9 cellular contexts compared by ENCODE assay signal in genomic region chr3:184316792-184317191, GRCh38. TPM values are rescaled to one million over a fixed set of nuclear protein-coding genes. Genes with fewer than 3 reads are reported as not detected.
DNase-seq lines count a peak whose midpoint lies in the region; ATAC-seq and TF ChIP-seq lines count a peak whose summit lies in the region.
"Had no signal": no experiment of that assay in that cellular context is flagged by ENCODE, and none has a peak within 500 bp of the region (broad histone marks: within the 10 kb centered on the region; RNA-seq: fewer than 3 reads in every experiment).

No MANE protein-coding gene starts in this region.

- TF ChIP-seq CTCF in activated CD8-positive, alpha-beta T cell treated with anti-CD3 and anti-CD28 coated beads for 36 hours (IDR thresholded peaks at IDR 0.05): no peak
- no peak for TF ChIP-seq CTCF in glutamatergic neuron (IDR thresholded peaks at IDR 0.05; ENCODE audit: partially characterized antibody, unreplicated experiment)

- CTCF ChIA-PET in activated CD8-positive, alpha-beta T cell treated with anti-CD3 and anti-CD28 coated beads for 36 hours (lab: Charles Lee): interaction anchor here (1.3 kb wide), 1 partner anchor 67 kb away, joined by 4 read pairs; no protein-coding TSS in a partner anchor

- H3K4me1 Mint-ChIP-seq in T-helper 1 cell treated with Interleukin-12 subunit alpha and Interleukin-12 subunit beta and Interleukin-4 antibody, amounts not matched to agents 30 μg/mL and 1 μg/mL, for 36 hours (ENCODE audit: low read depth): peaks cover 26% of the 10 kb centered on the region
- H3K4me1 Mint-ChIP-seq in activated CD8-positive, alpha-beta T cell treated with anti-CD3 and anti-CD28 coated beads for 36 hours (ENCODE audit: low read depth): peaks cover 36% of the 10 kb centered on the region
- H3K4me1 Mint-ChIP-seq in glutamatergic neuron (ENCODE audit: low read depth, unreplicated experiment): peaks cover 10% of the 10 kb centered on the region
- peaks cover 31 to 38% of the 10 kb centered on the region in 2 donors for H3K4me1 Mint-ChIP-seq in stimulated activated naive B cell treated with anti-CD40 and anti-IgM and Interleukin-4, amounts not matched to agents 10 μg/mL and 1 μg/mL and 100 μg/mL, for 72 hours

- DNase-seq in T-helper 1 cell (no peak), glutamatergic neuron (no peak), NCI-H748 (lab: John Stamatoyannopoulos, UW; ENCODE audit: unreplicated experiment) (no peak)
- DNase-seq in activated CD8-positive, alpha-beta T cell treated with anti-CD3 and anti-CD28 coated beads for 36 hours: no peak
- DNase-seq in stimulated activated naive B cell treated with anti-CD40 and anti-IgM and Interleukin-4, amounts not matched to agents 10 μg/mL and 1 μg/mL and 100 μg/mL, for 72 hours: no peak
- DNase-seq: OCI-M1 had no signal

- ATAC-seq in activated CD8-positive, alpha-beta T cell treated with anti-CD3 and anti-CD28 coated beads for 36 hours: no peak
- ATAC-seq in stimulated activated naive B cell treated with anti-CD40 and anti-IgM and Interleukin-4, amounts not matched to agents 10 μg/mL and 1 μg/mL and 100 μg/mL, for 72 hours (replicated peaks): no peak
- no peak for ATAC-seq in HG03025 (IDR thresholded peaks at IDR 0.05; ENCODE audit: low FRiP score, unreplicated experiment)
- ATAC-seq in HG03342 (IDR thresholded peaks at IDR 0.05; ENCODE audit: unreplicated experiment): no peak

- POLR2A ChIA-PET in activated CD8-positive, alpha-beta T cell treated with anti-CD3 and anti-CD28 coated beads for 36 hours (lab: Charles Lee): interaction anchor here (1.4 to 5.6 kb wide), 10 partner anchors 9 to 45 kb away, joined by 3 to 58 read pairs (median 11); partner anchors contain the start of genes CLCN2, FAM131A and POLR2H

- H3K27ac Mint-ChIP-seq in T-helper 1 cell treated with Interleukin-12 subunit alpha and Interleukin-12 subunit beta and Interleukin-4 antibody, amounts not matched to agents 30 μg/mL and 1 μg/mL, for 36 hours: peak overlapping the region; percentile 83
- H3K27ac Mint-ChIP-seq in activated CD8-positive, alpha-beta T cell treated with anti-CD3 and anti-CD28 coated beads for 36 hours: peak overlapping the region; percentile 92
- peak overlapping the region; percentile 89 for H3K27ac Mint-ChIP-seq in glutamatergic neuron (ENCODE audit: unreplicated experiment)
- peak overlapping the region; percentile 91 for H3K27ac Mint-ChIP-seq in stimulated activated naive B cell treated with anti-CD40 and anti-IgM and Interleukin-4, amounts not matched to agents 10 μg/mL and 1 μg/mL and 100 μg/mL, for 72 hours

- peaks cover 31% of the 10 kb centered on the region for H3K36me3 Mint-ChIP-seq in T-helper 1 cell treated with Interleukin-12 subunit alpha and Interleukin-12 subunit beta and Interleukin-4 antibody, amounts not matched to agents 30 μg/mL and 1 μg/mL, for 36 hours (ENCODE audit: low read depth)
- H3K36me3 Mint-ChIP-seq in activated CD8-positive, alpha-beta T cell treated with anti-CD3 and anti-CD28 coated beads for 36 hours (ENCODE audit: low read depth): peaks cover 51% of the 10 kb centered on the region
- no peaks in the 10 kb centered on the region for H3K36me3 Mint-ChIP-seq in glutamatergic neuron (ENCODE audit: unreplicated experiment)
- H3K36me3 Mint-ChIP-seq in stimulated activated naive B cell treated with anti-CD40 and anti-IgM and Interleukin-4, amounts not matched to agents 10 μg/mL and 1 μg/mL and 100 μg/mL, for 72 hours: peaks cover 38 to 40% of the 10 kb centered on the region in 2 donors

- no peaks in the 10 kb centered on the region for H3K27me3 Mint-ChIP-seq in T-helper 1 cell treated with Interleukin-12 subunit alpha and Interleukin-12 subunit beta and Interleukin-4 antibody, amounts not matched to agents 30 μg/mL and 1 μg/mL, for 36 hours (ENCODE audit: low read depth)
- no peaks in the 10 kb centered on the region for H3K27me3 Mint-ChIP-seq in activated CD8-positive, alpha-beta T cell treated with anti-CD3 and anti-CD28 coated beads for 36 hours
- H3K27me3 Mint-ChIP-seq in glutamatergic neuron (ENCODE audit: unreplicated experiment): peaks cover 2% of the 10 kb centered on the region
- H3K27me3 Mint-ChIP-seq in stimulated activated naive B cell treated with anti-CD40 and anti-IgM and Interleukin-4, amounts not matched to agents 10 μg/mL and 1 μg/mL and 100 μg/mL, for 72 hours: no peaks in the 10 kb centered on the region

- peak overlapping the region; percentile 85 for H3K4me3 Mint-ChIP-seq in T-helper 1 cell treated with Interleukin-12 subunit alpha and Interleukin-12 subunit beta and Interleukin-4 antibody, amounts not matched to agents 30 μg/mL and 1 μg/mL, for 36 hours
- H3K4me3 Mint-ChIP-seq in activated CD8-positive, alpha-beta T cell treated with anti-CD3 and anti-CD28 coated beads for 36 hours: peak overlapping the region; percentile 85
- H3K4me3 Mint-ChIP-seq in glutamatergic neuron (ENCODE audit: unreplicated experiment): peak overlapping the region; percentile 88
- H3K4me3 Mint-ChIP-seq in stimulated activated naive B cell treated with anti-CD40 and anti-IgM and Interleukin-4, amounts not matched to agents 10 μg/mL and 1 μg/mL and 100 μg/mL, for 72 hours: peak overlapping the region; percentile 77 to 81

- H3K9me3 Mint-ChIP-seq in T-helper 1 cell treated with Interleukin-12 subunit alpha and Interleukin-12 subunit beta and Interleukin-4 antibody, amounts not matched to agents 30 μg/mL and 1 μg/mL, for 36 hours: no peaks in the 10 kb centered on the region
- no peaks in the 10 kb centered on the region for H3K9me3 Mint-ChIP-seq in activated CD8-positive, alpha-beta T cell treated with anti-CD3 and anti-CD28 coated beads for 36 hours
- H3K9me3 Mint-ChIP-seq in glutamatergic neuron (ENCODE audit: unreplicated experiment): peaks cover 2% of the 10 kb centered on the region
- no peaks in the 10 kb centered on the region for H3K9me3 Mint-ChIP-seq in stimulated activated naive B cell treated with anti-CD40 and anti-IgM and Interleukin-4, amounts not matched to agents 10 μg/mL and 1 μg/mL and 100 μg/mL, for 72 hours

- intact Hi-C loops in activated CD8-positive, alpha-beta T cell treated with anti-CD3 and anti-CD28 coated beads for 36 hours (cut with micrococcal nuclease): loop anchor here (2.0 kb wide), 1 partner anchor 18 kb away; no protein-coding TSS in a partner anchor

RNA-seq across cellular contexts. Expression of gene EIF4G1, which starts 2.4 kb away (rescaled TPM):
- 100 to 1,000 TPM; 429 to 437 TPM for total RNA-seq in activated CD8-positive, alpha-beta T cell treated with anti-CD3 and anti-CD28 coated beads for 36 hours
- 346 TPM for total RNA-seq in glutamatergic neuron (ENCODE audit: unreplicated experiment)

RNA-seq across cellular contexts. Expression of gene PSMD2, which starts 17.8 kb away (rescaled TPM):
- 100 to 1,000 TPM; 220 to 221 TPM for total RNA-seq in activated CD8-positive, alpha-beta T cell treated with anti-CD3 and anti-CD28 coated beads for 36 hours
- total RNA-seq in glutamatergic neuron (ENCODE audit: unreplicated experiment): 338 TPM

RNA-seq across cellular contexts. Expression of gene FAM131A, which starts 20.6 kb away (rescaled TPM):
- 1 to 10 TPM; 4.0 to 5.5 TPM for total RNA-seq in activated CD8-positive, alpha-beta T cell treated with anti-CD3 and anti-CD28 coated beads for 36 hours
- total RNA-seq in glutamatergic neuron (ENCODE audit: unreplicated experiment): 51.4 TPM

RNA-seq across cellular contexts. Expression of gene ECE2, which starts 41.0 kb away (rescaled TPM):
- total RNA-seq in activated CD8-positive, alpha-beta T cell treated with anti-CD3 and anti-CD28 coated beads for 36 hours: not detected
- 1.6 TPM for total RNA-seq in glutamatergic neuron (ENCODE audit: unreplicated experiment)

RNA-seq across cellular contexts. Expression of gene CLCN2, which starts 44.6 kb away (rescaled TPM):
- total RNA-seq in activated CD8-positive, alpha-beta T cell treated with anti-CD3 and anti-CD28 coated beads for 36 hours: 1 to 10 TPM; 4.0 to 4.2 TPM
- total RNA-seq in glutamatergic neuron (ENCODE audit: unreplicated experiment): 17.8 TPM
